12 cellular contexts compared by ENCODE assay signal in the genomic region with DNA sequence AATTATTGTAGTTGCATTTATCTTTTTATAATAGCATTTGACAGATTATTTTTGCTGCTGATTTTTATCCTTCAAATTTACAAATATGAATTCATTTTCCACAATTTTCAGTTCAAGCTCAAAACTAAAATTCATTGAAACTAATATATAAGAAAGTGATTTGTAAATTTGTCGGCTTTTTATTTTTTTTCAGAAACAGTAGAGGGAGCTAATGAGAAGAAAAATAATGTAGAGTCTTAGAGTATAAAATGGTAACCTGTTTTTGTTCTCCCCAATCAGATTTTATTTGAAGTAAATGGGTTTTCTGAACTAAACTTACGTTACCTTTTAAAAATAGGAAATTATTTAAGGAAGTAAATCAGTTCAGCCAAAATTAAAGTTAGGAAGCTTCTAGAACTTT. TPM values are rescaled to one million over a fixed set of nuclear protein-coding genes. Genes with fewer than 3 reads are reported as not detected.
DNase-seq lines count a peak whose midpoint lies in the region; ATAC-seq and TF ChIP-seq lines count a peak whose summit lies in the region.
"Had no signal": no experiment of that assay in that cellular context is flagged by ENCODE, and none has a peak within 500 bp of the region (broad histone marks: within the 10 kb centered on the region; RNA-seq: fewer than 3 reads in every experiment).

No MANE protein-coding gene starts in this region.

- no peaks in the 10 kb centered on the region for H3K27me3 Mint-ChIP-seq in glutamatergic neuron (ENCODE audit: unreplicated experiment)

- BruUV-seq in A673 (replicated peaks; lab: Mats Ljungman, UMichigan) = no TSS peak

- H3K27ac Mint-ChIP-seq in glutamatergic neuron (ENCODE audit: unreplicated experiment) = no peak overlapping the region

- H3K4me1 ChIP-seq in A673 (ENCODE audit: insufficient read depth, low read length, poor library complexity, severe bottlenecking) = peaks cover 12% of the 10 kb centered on the region
- H3K4me1 ChIP-seq in spleen = no peaks in the 10 kb centered on the region
- H3K4me1 ChIP-seq: breast epithelium had no signal

- no peak overlapping the region for H3K27ac ChIP-seq in A673 (ENCODE audit: low read depth, low read length, poor library complexity, severe bottlenecking)
- H3K27ac ChIP-seq in spleen = no peak overlapping the region
- H3K27ac ChIP-seq: breast epithelium had no signal

- DNase-seq in A673 (ENCODE audit: low spot score) (peak; percentile 30), G401 (ENCODE audit: low spot score) (peak; percentile 15), RKO (ENCODE audit: low spot score) (peak; percentile 38), glutamatergic neuron (no peak), AG08395 (ENCODE audit: low spot score) (no peak), spleen (no peak)
- DNase-seq in activated naive CD4-positive, alpha-beta T cell (lab: John Stamatoyannopoulos, UW) = no peak
- DNase-seq: activated CD4-positive, alpha-beta T cell treated with anti-CD3 and anti-CD28 coated beads, Interleukin-2, amount 50 U/mL, for 48 hours; NCI-H524 treated with DMSO at 0.1 percent for 48 hours; stimulated activated CD4-positive, alpha-beta T cell treated with anti-CD3 and anti-CD28 coated beads, Interleukin-12 subunit alpha, Interleukin-12 subunit beta, amount 100 ng/mL, for 4 hours had no signal

- H3K4me3 ChIP-seq in A673 (ENCODE audit: low read depth, low read length, poor library complexity, severe bottlenecking) = no peak overlapping the region
- no peak overlapping the region for H3K4me3 ChIP-seq in spleen
- H3K4me3 ChIP-seq: breast epithelium had no signal

- POLR2A ChIA-PET in A673 (lab: Charles Lee; ENCODE audit: low non-redundant PET) = no interaction called here

- no peaks in the 10 kb centered on the region for H3K27me3 ChIP-seq in A673 (replicated peaks; ENCODE audit: insufficient read depth, low read depth, low read length, poor library complexity)
- no peaks in the 10 kb centered on the region for H3K27me3 ChIP-seq in spleen (replicated peaks in 1 of 7)
- H3K27me3 ChIP-seq: breast epithelium had no signal

- intact Hi-C loops in A673 (cut with micrococcal nuclease; ENCODE audit: unreplicated experiment) = no loop called here
- intact Hi-C loops in spleen (cut with DNase I; ENCODE audit: low total_unique reads) = no loop called here

- H3K9me3 Mint-ChIP-seq in glutamatergic neuron (ENCODE audit: unreplicated experiment) = no peaks in the 10 kb centered on the region

- peaks cover 15% of the 10 kb centered on the region for H3K36me3 Mint-ChIP-seq in glutamatergic neuron (ENCODE audit: unreplicated experiment)

- CTCF ChIA-PET in A673 (lab: Charles Lee) = no interaction called here

- WGBS in spleen, 5 donors = 69 to 84% (median 72%) methylated on average over 2 of the region's 2 CpGs

- peak; percentile 63 for TF ChIP-seq CTCF in A673 (conservative IDR thresholded peaks at IDR 0.05; ENCODE audit: low read depth, low read length)
- TF ChIP-seq CTCF in glutamatergic neuron (IDR thresholded peaks at IDR 0.05; ENCODE audit: partially characterized antibody, unreplicated experiment) = peak; percentile 46
- peak in 2 of 11 experiments; percentile 9 to 11 for TF ChIP-seq CTCF in spleen (IDR thresholded peaks at IDR 0.05 in 8 of 11, conservative IDR thresholded peaks at IDR 0.05 in 3 of 11)

- H3K9me3 ChIP-seq in A673 (ENCODE audit: low read depth, low read length, poor library complexity, severe bottlenecking) (peaks cover 4% of the 10 kb centered on the region), spleen (peaks cover 0 to 3% (median 0%) of the 10 kb centered on the region in 8 donors)
- H3K9me3 ChIP-seq: breast epithelium had no signal

- ATAC-seq in HG03378 (IDR thresholded peaks at IDR 0.05; ENCODE audit: unreplicated experiment) = no peak

- H3K36me3 ChIP-seq in A673 (ENCODE audit: insufficient read depth, low read length, poor library complexity, severe bottlenecking) (peaks cover 74% of the 10 kb centered on the region), spleen (peaks cover 0 to 95% (median 78%) of the 10 kb centered on the region in 6 donors)
- H3K36me3 ChIP-seq: breast epithelium had no signal

- no peak for TF ChIP-seq POLR2A in spleen (IDR thresholded peaks at IDR 0.05)

- no peak overlapping the region for H3K4me3 Mint-ChIP-seq in glutamatergic neuron (ENCODE audit: unreplicated experiment)

- no peaks in the 10 kb centered on the region for H3K4me1 Mint-ChIP-seq in glutamatergic neuron (ENCODE audit: low read depth, unreplicated experiment)

- in situ Hi-C loops in G401 (cut with HindIII; ENCODE audit: low sequenced_read_pairs) = no loop called here

RNA-seq across cellular contexts. Expression of gene PRRC1, which starts 19.2 kb away (rescaled TPM):
- total RNA-seq in A673 (2021) (47.1 and 56.7 TPM in 2 replicates), glutamatergic neuron (ENCODE audit: unreplicated experiment) (57.3 TPM), spleen (10 to 100 TPM; 35.4 to 45.9 (median 40.3) TPM)
- 10.2 and 15.1 TPM in 2 replicates for total RNA-seq in G401 (2014; rRNA removed; shearing (Covaris generic))
- polyA plus RNA-seq in spleen = 10 to 100 TPM; 11.9 to 16.4 (median 16.1) TPM

Comparison
In these comparisons a context has a peak if more than half of its experiments do, and no peak if none do; other contexts are left out.
1. DNase-seq: peak in A673 (single experiment), G401 (single experiment) and RKO (single experiment); none in glutamatergic neuron (single experiment), activated naive CD4-positive, alpha-beta T cell (0 of 4), AG08395 (single experiment) and spleen (single experiment).